ENCODE assay signal across 28 cellular contexts in genomic region chr7:22622386-22622785, GRCh38.
"Had no signal": no experiment of that assay in that cellular context is flagged by ENCODE, and none has a peak within 500 bp of the region (broad histone marks: within the 10 kb centered on the region; RNA-seq: fewer than 3 reads in every experiment).

No MANE protein-coding gene starts in this region.

- H3K4me3 Mint-ChIP-seq: activated CD4-positive, alpha-beta memory T cell treated with anti-CD3 and anti-CD28 coated beads for 36 hours; activated CD4-positive, alpha-beta T cell treated with anti-CD3 and anti-CD28 coated beads, Interleukin-2, amount 10 ng/mL, durations not matched to agents 7 days and 5 days; activated naive CD8-positive, alpha-beta T cell treated with anti-CD3 and anti-CD28 coated beads, Interleukin-2, amount 50 U/mL, for 24 hours; activated T-cell treated with anti-CD3 and anti-CD28 coated beads, Interleukin-2, amount 50 U/mL, for 4 hours had no signal

- ATAC-seq: activated naive CD4-positive, alpha-beta T cell treated with anti-CD3 and anti-CD28 coated beads, Interleukin-2, amount 50 U/mL, for 72 hours; activated naive CD8-positive, alpha-beta T cell treated with anti-CD3 and anti-CD28 coated beads, Interleukin-2, amount 50 U/mL, for 24 hours; activated T-cell treated with anti-CD3 and anti-CD28 coated beads, Interleukin-2, amount 50 U/mL, for 4 hours; body of pancreas had no signal

- H3K27me3 ChIP-seq: ascending aorta, body of pancreas had no signal

- H3K36me3 ChIP-seq: ascending aorta had no signal

- H3K4me3 ChIP-seq: ascending aorta, body of pancreas, coronary artery, SK-N-MC had no signal

- H3K36me3 Mint-ChIP-seq: activated CD4-positive, alpha-beta memory T cell treated with anti-CD3 and anti-CD28 coated beads for 36 hours had no signal

- DNase-seq: activated CD4-positive, alpha-beta memory T cell treated with anti-CD3 and anti-CD28 coated beads for 36 hours; activated CD4-positive, alpha-beta T cell treated with anti-CD3 and anti-CD28 coated beads, Interleukin-2, amount 10 ng/mL, durations not matched to agents 7 days and 5 days; activated CD4-positive, CD25-positive, alpha-beta regulatory T cell; activated CD8-positive, alpha-beta memory T cell treated with anti-CD3 and anti-CD28 coated beads for 24 hours; activated effector memory CD4-positive, alpha-beta T cell treated with anti-CD3 and anti-CD28 coated beads, Interleukin-2, amount 50 U/mL, for 16 hours; activated naive CD4-positive, alpha-beta T cell treated with Interleukin-2 at 50 U/mL for 16 hours; activated naive CD8-positive, alpha-beta T cell treated with anti-CD3 and anti-CD28 coated beads, Interleukin-2, amount 50 U/mL, for 24 hours; activated T-cell treated with anti-CD3 and anti-CD28 coated beads, Interleukin-2, amount 50 U/mL, for 4 hours; amniotic stem cell; body of pancreas; central memory CD4-positive, alpha-beta T cell; MM.1S; NCI-H1105; NCI-H1436; NCI-H1694 treated with DMSO at 0.1 percent for 48 hours; NCI-H2029 treated with DMSO at 0.1 percent for 48 hours; NCI-H345; NCI-H510A; NCI-H526 treated with DMSO at 0.1 percent for 48 hours; NCI-H82; NK-92 treated with Interleukin-12 subunit alpha and Interleukin-12 subunit beta, amount 100 ng/mL, for 24 hours; SIG-M5; T-helper 1 cell had no signal

- H3K27ac Mint-ChIP-seq: activated CD4-positive, alpha-beta memory T cell treated with anti-CD3 and anti-CD28 coated beads for 36 hours; activated naive CD4-positive, alpha-beta T cell treated with anti-CD3 and anti-CD28 coated beads, Interleukin-2, amount 50 U/mL, for 72 hours; activated naive CD8-positive, alpha-beta T cell treated with anti-CD3 and anti-CD28 coated beads, Interleukin-2, amount 50 U/mL, for 24 hours had no signal

- H3K27ac ChIP-seq: ascending aorta, body of pancreas, coronary artery, SK-N-MC, VCaP had no signal

- H3K4me1 Mint-ChIP-seq: activated CD4-positive, alpha-beta T cell treated with anti-CD3 and anti-CD28 coated beads, Interleukin-2, amount 10 ng/mL, durations not matched to agents 7 days and 5 days; activated naive CD8-positive, alpha-beta T cell treated with anti-CD3 and anti-CD28 coated beads, Interleukin-2, amount 50 U/mL, for 24 hours had no signal

- H3K4me1 ChIP-seq: ascending aorta, body of pancreas had no signal

- H3K9me3 ChIP-seq: body of pancreas had no signal
